Comparison of ENCODE assay signal across 1 cellular context in the genomic region with DNA sequence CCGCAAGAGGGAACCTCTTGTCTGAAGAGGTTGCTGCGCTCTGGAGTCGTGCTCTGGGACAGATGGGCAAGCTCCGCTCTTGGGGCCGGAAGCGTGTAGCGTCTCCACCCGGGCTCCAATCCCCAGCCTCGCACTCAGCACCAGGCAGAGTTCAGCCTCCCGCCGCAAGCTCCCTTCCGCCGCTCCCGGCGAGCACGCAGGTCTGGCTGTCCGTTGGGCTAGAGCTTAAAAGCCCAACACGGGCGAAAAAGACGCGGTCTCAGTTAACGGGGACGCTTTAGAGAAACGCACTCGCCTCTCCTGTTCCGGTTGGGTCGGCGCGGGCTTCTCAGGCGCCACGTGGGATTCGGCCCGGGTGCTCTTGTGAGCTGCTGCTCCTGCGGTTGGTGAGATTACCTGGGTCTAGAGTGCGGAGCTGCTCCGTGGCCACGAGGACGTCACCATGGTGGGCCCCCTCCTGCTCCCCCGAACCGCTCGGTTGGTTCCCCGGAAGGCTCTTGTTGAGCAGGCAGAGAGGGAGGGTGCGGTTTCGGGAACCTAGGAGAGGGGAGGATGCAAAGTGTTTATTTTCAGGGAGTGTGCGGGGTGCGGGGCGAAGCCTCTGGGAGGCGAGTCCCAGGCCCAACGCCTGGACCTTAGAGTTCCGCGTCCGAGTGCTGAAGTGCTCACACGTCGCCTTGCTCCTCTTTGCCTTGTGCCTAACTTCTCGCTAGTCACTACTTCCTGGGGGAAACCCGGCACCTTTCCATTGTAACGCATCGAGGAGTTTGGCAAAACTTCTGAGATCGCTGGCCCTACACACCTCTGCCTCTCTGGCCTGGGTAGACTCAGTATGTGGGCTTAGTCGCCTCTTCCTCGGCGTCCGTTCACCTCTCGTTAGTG.
A peak's percentile ranks its signal among the peaks of the same experiment; 100 is the strongest.
TF ChIP-seq lines count a peak whose summit lies in the region.

A gene (plus strand): TSS at position 331 of the 882 bp plus-strand sequence. CDS start 112 bp downstream, at position 443.

TF ChIP-seq in HepG2, 621 proteins besides CTCF, POLR2A, EP300 and RAD21 (continued from another document and continues in another):
- TF ChIP-seq, protein P1, sequence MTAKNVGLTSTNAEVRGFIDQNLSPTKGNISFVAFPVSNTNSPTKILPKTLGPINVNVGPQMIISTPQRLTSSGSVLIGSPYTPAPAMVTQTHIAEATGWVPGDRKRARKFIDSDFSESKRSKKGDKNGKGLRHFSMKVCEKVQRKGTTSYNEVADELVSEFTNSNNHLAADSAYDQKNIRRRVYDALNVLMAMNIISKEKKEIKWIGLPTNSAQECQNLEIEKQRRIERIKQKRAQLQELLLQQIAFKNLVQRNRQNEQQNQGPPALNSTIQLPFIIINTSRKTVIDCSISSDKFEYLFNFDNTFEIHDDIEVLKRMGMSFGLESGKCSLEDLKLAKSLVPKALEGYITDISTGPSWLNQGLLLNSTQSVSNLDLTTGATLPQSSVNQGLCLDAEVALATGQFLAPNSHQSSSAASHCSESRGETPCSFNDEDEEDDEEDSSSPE (CRISPR knock-in tag; IDR thresholded peaks at IDR 0.05), result peak; percentile 96
- peak; percentile 91; the same call in 1 of the 2 replicates for TF ChIP-seq ZNF782 (CRISPR knock-in tag; IDR thresholded peaks at IDR 0.05; ENCODE audit: borderline replicate concordance)
- TF ChIP-seq STAG1 (CRISPR knock-in tag; IDR thresholded peaks at IDR 0.05), result no peak
- no peak for TF ChIP-seq SMC3 (IDR thresholded peaks at IDR 0.05; ENCODE audit: low read length)
- TF ChIP-seq, protein P2, sequence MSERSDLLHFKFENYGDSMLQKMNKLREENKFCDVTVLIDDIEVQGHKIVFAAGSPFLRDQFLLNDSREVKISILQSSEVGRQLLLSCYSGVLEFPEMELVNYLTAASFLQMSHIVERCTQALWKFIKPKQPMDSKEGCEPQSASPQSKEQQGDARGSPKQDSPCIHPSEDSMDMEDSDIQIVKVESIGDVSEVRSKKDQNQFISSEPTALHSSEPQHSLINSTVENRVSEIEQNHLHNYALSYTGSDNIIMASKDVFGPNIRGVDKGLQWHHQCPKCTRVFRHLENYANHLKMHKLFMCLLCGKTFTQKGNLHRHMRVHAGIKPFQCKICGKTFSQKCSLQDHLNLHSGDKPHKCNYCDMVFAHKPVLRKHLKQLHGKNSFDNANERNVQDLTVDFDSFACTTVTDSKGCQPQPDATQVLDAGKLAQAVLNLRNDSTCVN (CRISPR knock-in tag; IDR thresholded peaks at IDR 0.05; ENCODE audit: borderline replicate concordance), result peak; percentile 50; the same call in 1 of the 2 replicates
- peak; percentile 85 for TF ChIP-seq NR2C2 (CRISPR knock-in tag; IDR thresholded peaks at IDR 0.05; ENCODE audit: borderline replicate concordance)
- peak; percentile 89; the same call in 1 of the 2 replicates for TF ChIP-seq ZNF558 (CRISPR knock-in tag; IDR thresholded peaks at IDR 0.05; ENCODE audit: borderline replicate concordance)
- no peak for TF ChIP-seq KDM1A (CRISPR knock-in tag; IDR thresholded peaks at IDR 0.05)
- TF ChIP-seq ZNF333 (CRISPR knock-in tag; IDR thresholded peaks at IDR 0.05; ENCODE audit: borderline replicate concordance), result peak; percentile 87; the same call in 1 of the 2 replicates
- no peak for TF ChIP-seq NR2F6 (IDR thresholded peaks at IDR 0.05)
- peak; percentile 68; the same call in 1 of the 2 replicates for TF ChIP-seq NR2F6 (CRISPR knock-in tag; IDR thresholded peaks at IDR 0.05)
- no peak for TF ChIP-seq ZNF75D (CRISPR knock-in tag; IDR thresholded peaks at IDR 0.05; ENCODE audit: borderline replicate concordance)
- TF ChIP-seq, protein P3, sequence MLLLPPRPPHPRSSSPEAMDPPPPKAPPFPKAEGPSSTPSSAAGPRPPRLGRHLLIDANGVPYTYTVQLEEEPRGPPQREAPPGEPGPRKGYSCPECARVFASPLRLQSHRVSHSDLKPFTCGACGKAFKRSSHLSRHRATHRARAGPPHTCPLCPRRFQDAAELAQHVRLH (CRISPR knock-in tag; IDR thresholded peaks at IDR 0.05; ENCODE audit: borderline replicate concordance, low read depth), result peak; percentile 96
- TF ChIP-seq, protein P4, sequence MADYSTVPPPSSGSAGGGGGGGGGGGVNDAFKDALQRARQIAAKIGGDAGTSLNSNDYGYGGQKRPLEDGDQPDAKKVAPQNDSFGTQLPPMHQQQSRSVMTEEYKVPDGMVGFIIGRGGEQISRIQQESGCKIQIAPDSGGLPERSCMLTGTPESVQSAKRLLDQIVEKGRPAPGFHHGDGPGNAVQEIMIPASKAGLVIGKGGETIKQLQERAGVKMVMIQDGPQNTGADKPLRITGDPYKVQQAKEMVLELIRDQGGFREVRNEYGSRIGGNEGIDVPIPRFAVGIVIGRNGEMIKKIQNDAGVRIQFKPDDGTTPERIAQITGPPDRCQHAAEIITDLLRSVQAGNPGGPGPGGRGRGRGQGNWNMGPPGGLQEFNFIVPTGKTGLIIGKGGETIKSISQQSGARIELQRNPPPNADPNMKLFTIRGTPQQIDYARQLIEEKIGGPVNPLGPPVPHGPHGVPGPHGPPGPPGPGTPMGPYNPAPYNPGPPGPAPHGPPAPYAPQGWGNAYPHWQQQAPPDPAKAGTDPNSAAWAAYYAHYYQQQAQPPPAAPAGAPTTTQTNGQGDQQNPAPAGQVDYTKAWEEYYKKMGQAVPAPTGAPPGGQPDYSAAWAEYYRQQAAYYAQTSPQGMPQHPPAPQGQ (CRISPR knock-in tag; IDR thresholded peaks at IDR 0.05; ENCODE audit: borderline replicate concordance), result no peak
- peak; percentile 73 for TF ChIP-seq FOXA3 (CRISPR knock-in tag; IDR thresholded peaks at IDR 0.05)
- TF ChIP-seq, protein P5, sequence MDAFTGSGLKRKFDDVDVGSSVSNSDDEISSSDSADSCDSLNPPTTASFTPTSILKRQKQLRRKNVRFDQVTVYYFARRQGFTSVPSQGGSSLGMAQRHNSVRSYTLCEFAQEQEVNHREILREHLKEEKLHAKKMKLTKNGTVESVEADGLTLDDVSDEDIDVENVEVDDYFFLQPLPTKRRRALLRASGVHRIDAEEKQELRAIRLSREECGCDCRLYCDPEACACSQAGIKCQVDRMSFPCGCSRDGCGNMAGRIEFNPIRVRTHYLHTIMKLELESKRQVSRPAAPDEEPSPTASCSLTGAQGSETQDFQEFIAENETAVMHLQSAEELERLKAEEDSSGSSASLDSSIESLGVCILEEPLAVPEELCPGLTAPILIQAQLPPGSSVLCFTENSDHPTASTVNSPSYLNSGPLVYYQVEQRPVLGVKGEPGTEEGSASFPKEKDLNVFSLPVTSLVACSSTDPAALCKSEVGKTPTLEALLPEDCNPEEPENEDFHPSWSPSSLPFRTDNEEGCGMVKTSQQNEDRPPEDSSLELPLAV (CRISPR knock-in tag; conservative IDR thresholded peaks at IDR 0.05; ENCODE audit: low read depth), result no peak
- TF ChIP-seq GTF3A (CRISPR knock-in tag; conservative IDR thresholded peaks at IDR 0.05), result peak; percentile 90; the same call in 1 of the 2 replicates
- TF ChIP-seq GTF2F1 (IDR thresholded peaks at IDR 0.05; ENCODE audit: low read length), result no peak
- TF ChIP-seq ZNF883 (CRISPR knock-in tag; IDR thresholded peaks at IDR 0.05; ENCODE audit: not compliant biosample characterization), result peak; percentile 76
- peak; percentile 72; the same call in 1 of the 2 replicates for TF ChIP-seq ZNF431 (CRISPR knock-in tag; IDR thresholded peaks at IDR 0.05; ENCODE audit: borderline replicate concordance, low read depth)
- TF ChIP-seq ZSCAN12 (CRISPR knock-in tag; IDR thresholded peaks at IDR 0.05), result 0 out of 2 replicates have a peak, but pooled peaks have one; percentile 62
- TF ChIP-seq, protein P6, sequence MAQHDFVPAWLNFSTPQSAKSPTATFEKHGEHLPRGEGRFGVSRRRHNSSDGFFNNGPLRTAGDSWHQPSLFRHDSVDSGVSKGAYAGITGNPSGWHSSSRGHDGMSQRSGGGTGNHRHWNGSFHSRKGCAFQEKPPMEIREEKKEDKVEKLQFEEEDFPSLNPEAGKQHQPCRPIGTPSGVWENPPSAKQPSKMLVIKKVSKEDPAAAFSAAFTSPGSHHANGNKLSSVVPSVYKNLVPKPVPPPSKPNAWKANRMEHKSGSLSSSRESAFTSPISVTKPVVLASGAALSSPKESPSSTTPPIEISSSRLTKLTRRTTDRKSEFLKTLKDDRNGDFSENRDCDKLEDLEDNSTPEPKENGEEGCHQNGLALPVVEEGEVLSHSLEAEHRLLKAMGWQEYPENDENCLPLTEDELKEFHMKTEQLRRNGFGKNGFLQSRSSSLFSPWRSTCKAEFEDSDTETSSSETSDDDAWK (CRISPR knock-in tag; IDR thresholded peaks at IDR 0.05), result no peak
- TF ChIP-seq, protein P7, sequence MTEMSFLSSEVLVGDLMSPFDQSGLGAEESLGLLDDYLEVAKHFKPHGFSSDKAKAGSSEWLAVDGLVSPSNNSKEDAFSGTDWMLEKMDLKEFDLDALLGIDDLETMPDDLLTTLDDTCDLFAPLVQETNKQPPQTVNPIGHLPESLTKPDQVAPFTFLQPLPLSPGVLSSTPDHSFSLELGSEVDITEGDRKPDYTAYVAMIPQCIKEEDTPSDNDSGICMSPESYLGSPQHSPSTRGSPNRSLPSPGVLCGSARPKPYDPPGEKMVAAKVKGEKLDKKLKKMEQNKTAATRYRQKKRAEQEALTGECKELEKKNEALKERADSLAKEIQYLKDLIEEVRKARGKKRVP (CRISPR knock-in tag; IDR thresholded peaks at IDR 0.05), result peak in 1 of 2 experiments; percentile 64; a peak in 2 of 4 replicates
- TF ChIP-seq ERF (CRISPR knock-in tag; IDR thresholded peaks at IDR 0.05), result peak; percentile 89
- TF ChIP-seq FOXJ3 (CRISPR knock-in tag; IDR thresholded peaks at IDR 0.05; ENCODE audit: borderline replicate concordance), result peak; percentile 86
- TF ChIP-seq ZBTB3 (CRISPR knock-in tag; IDR thresholded peaks at IDR 0.05; ENCODE audit: borderline replicate concordance, low read depth), result 0 out of 2 replicates have a peak, but pooled peaks have one; percentile 35
- TF ChIP-seq RXRB (CRISPR knock-in tag; IDR thresholded peaks at IDR 0.05; ENCODE audit: borderline replicate concordance), result peak; percentile 79
- TF ChIP-seq, protein P8, sequence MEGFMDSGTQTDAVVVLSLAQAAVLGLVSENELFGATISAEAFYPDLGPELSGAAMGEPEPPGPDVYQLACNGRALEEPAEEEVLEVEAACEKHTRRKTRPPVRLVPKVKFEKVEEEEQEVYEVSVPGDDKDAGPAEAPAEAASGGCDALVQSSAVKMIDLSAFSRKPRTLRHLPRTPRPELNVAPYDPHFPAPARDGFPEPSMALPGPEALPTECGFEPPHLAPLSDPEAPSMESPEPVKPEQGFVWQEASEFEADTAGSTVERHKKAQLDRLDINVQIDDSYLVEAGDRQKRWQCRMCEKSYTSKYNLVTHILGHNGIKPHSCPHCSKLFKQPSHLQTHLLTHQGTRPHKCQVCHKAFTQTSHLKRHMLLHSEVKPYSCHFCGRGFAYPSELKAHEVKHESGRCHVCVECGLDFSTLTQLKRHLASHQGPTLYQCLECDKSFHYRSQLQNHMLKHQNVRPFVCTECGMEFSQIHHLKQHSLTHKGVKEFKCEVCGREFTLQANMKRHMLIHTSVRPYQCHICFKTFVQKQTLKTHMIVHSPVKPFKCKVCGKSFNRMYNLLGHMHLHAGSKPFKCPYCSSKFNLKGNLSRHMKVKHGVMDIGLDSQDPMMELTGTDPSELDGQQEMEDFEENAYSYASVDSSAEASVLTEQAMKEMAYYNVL (CRISPR knock-in tag; IDR thresholded peaks at IDR 0.05; ENCODE audit: borderline replicate concordance), result peak; percentile 32; the same call in 1 of the 2 replicates
- peak; percentile 93; the same call in 1 of the 2 replicates for TF ChIP-seq ZNF510 (CRISPR knock-in tag; IDR thresholded peaks at IDR 0.05; ENCODE audit: low read depth)
- TF ChIP-seq ZNF546 (CRISPR knock-in tag; conservative IDR thresholded peaks at IDR 0.05), result no peak
- TF ChIP-seq, protein P9, sequence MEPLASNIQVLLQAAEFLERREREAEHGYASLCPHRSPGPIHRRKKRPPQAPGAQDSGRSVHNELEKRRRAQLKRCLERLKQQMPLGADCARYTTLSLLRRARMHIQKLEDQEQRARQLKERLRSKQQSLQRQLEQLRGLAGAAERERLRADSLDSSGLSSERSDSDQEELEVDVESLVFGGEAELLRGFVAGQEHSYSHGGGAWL (CRISPR knock-in tag; IDR thresholded peaks at IDR 0.05), result peak; percentile 97
- TF ChIP-seq REXO4 (CRISPR knock-in tag; IDR thresholded peaks at IDR 0.05; ENCODE audit: borderline replicate concordance), result no peak
- TF ChIP-seq ZNF777 (CRISPR knock-in tag; IDR thresholded peaks at IDR 0.05), result peak; percentile 62
- peak; percentile 80; the same call in 1 of the 2 replicates for TF ChIP-seq PAX8 (CRISPR knock-in tag; IDR thresholded peaks at IDR 0.05; ENCODE audit: borderline replicate concordance)
- TF ChIP-seq CBFB (CRISPR knock-in tag; IDR thresholded peaks at IDR 0.05), result peak; percentile 90
- peak; percentile 43; the same call in 1 of the 2 replicates for TF ChIP-seq HNF4A (CRISPR knock-in tag; IDR thresholded peaks at IDR 0.05)
- TF ChIP-seq POLR2AphosphoS5 (IDR thresholded peaks at IDR 0.05; ENCODE audit: low read depth, low read length), result peak; percentile 80
- TF ChIP-seq ZNF121 (CRISPR knock-in tag; IDR thresholded peaks at IDR 0.05), result peak; percentile 30; the same call in 1 of the 2 replicates
- TF ChIP-seq ZNF292 (CRISPR knock-in tag; IDR thresholded peaks at IDR 0.05; ENCODE audit: borderline replicate concordance, low read depth), result peak; percentile 78
- TF ChIP-seq ZNF563 (CRISPR knock-in tag; IDR thresholded peaks at IDR 0.05), result peak; percentile 85
- no peak for TF ChIP-seq CHD4 (IDR thresholded peaks at IDR 0.05; ENCODE audit: borderline replicate concordance, low read length)
- peak; percentile 93 for TF ChIP-seq ZFY (CRISPR knock-in tag; IDR thresholded peaks at IDR 0.05)
- TF ChIP-seq, protein P10, sequence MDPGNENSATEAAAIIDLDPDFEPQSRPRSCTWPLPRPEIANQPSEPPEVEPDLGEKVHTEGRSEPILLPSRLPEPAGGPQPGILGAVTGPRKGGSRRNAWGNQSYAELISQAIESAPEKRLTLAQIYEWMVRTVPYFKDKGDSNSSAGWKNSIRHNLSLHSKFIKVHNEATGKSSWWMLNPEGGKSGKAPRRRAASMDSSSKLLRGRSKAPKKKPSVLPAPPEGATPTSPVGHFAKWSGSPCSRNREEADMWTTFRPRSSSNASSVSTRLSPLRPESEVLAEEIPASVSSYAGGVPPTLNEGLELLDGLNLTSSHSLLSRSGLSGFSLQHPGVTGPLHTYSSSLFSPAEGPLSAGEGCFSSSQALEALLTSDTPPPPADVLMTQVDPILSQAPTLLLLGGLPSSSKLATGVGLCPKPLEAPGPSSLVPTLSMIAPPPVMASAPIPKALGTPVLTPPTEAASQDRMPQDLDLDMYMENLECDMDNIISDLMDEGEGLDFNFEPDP (CRISPR knock-in tag; conservative IDR thresholded peaks at IDR 0.05), result 0 out of 2 replicates have a peak, but pooled peaks have one; percentile 66
- TF ChIP-seq HES4 (CRISPR knock-in tag; IDR thresholded peaks at IDR 0.05; ENCODE audit: borderline replicate concordance), result peak; percentile 3; the same call in 1 of the 2 replicates
- TF ChIP-seq HMG20A (CRISPR knock-in tag; IDR thresholded peaks at IDR 0.05; ENCODE audit: borderline replicate concordance), result peak; percentile 57; the same call in 1 of the 2 replicates
- TF ChIP-seq TP53 (CRISPR knock-in tag; conservative IDR thresholded peaks at IDR 0.05), result no peak; the same call in 1 of the 2 replicates
